Comparison of ENCODE assay signal across 7 cellular contexts in genomic region chr9:35035851-35036701, GRCh38. TPM values are rescaled to one million over a fixed set of nuclear protein-coding genes. Genes with fewer than 3 reads are reported as not detected.
DNase-seq lines count a peak whose midpoint lies in the region; ATAC-seq, FAIRE-seq and TF ChIP-seq lines count a peak whose summit lies in the region.

No MANE protein-coding gene starts in this region.

- peak overlapping the region in 3 of 4 donors; percentile 8 to 28 (median 18) for H3K4me3 ChIP-seq in Peyer's patch
- no peak overlapping the region for H3K4me3 ChIP-seq in bronchial epithelial cell (ENCODE audit: low read depth, low read length)
- peak overlapping the region in 2 of 4 donors; percentile 3 to 21 for H3K4me3 ChIP-seq in transverse colon
- H3K4me3 ChIP-seq in SK-N-SH (ENCODE audit: low read depth in 2 of 2, low read length in 1 of 2) = no peak overlapping the region

- H3K27me3 ChIP-seq in Peyer's patch = no peaks in the 10 kb centered on the region
- no peaks in the 10 kb centered on the region for H3K27me3 ChIP-seq in bronchial epithelial cell (ENCODE audit: control insufficient read depth, insufficient read depth, low read length)
- H3K27me3 ChIP-seq in transverse colon = no peaks in the 10 kb centered on the region
- H3K27me3 ChIP-seq in SK-N-SH (ENCODE audit: insufficient read depth) = no peaks in the 10 kb centered on the region

- H3K27ac ChIP-seq in Peyer's patch (no peak overlapping the region), transverse colon (peak overlapping the region in 1 of 4 donors; percentile 14), SK-N-SH (ENCODE audit: low read depth in 2 of 2, low read length in 1 of 2) (no peak overlapping the region)

- no peak for FAIRE-seq in bronchial epithelial cell (lab: Jason Lieb, UNC)

- no peaks in the 10 kb centered on the region for H3K79me2 ChIP-seq in SK-N-SH (ENCODE audit: insufficient read depth)

- POLR2A ChIA-PET in SK-N-SH (lab: Yijun Ruan, JAX) = no interaction called here

- H3K4me2 ChIP-seq in SK-N-SH = no peak overlapping the region

- TF ChIP-seq POLR2A in Peyer's patch (IDR thresholded peaks at IDR 0.05) = no peak
- no peak for TF ChIP-seq POLR2A in transverse colon (IDR thresholded peaks at IDR 0.05)

- intact Hi-C loops in transverse colon (cut with DNase I; ENCODE audit: low total_unique reads) = no loop called here

- no peaks in the 10 kb centered on the region for H4K20me1 ChIP-seq in SK-N-SH (ENCODE audit: insufficient read depth)

- DNase-seq in Peyer's patch (peak in 2 of 3 donors; percentile 22 to 55), bronchial epithelial cell (ENCODE audit: low read depth) (peak; percentile 58), mucosa of gallbladder (ENCODE audit: low spot score) (peak; percentile 24), transverse colon (peak; percentile 21), NCI-H146 (lab: John Stamatoyannopoulos, UW) (no peak), SK-N-SH (no peak)

- H3K4me1 ChIP-seq in Peyer's patch = no peaks in the 10 kb centered on the region
- H3K4me1 ChIP-seq in transverse colon = peaks cover 0 to 3% (median 1%) of the 10 kb centered on the region in 4 donors
- H3K4me1 ChIP-seq in SK-N-SH (ENCODE audit: control insufficient read depth in 1 of 2, insufficient read depth in 2 of 2, low read depth in 1 of 2, low read length in 1 of 2) = no peaks in the 10 kb centered on the region

- TF ChIP-seq CTCF in Peyer's patch (IDR thresholded peaks at IDR 0.05) (no peak), bronchial epithelial cell (IDR thresholded peaks at IDR 0.05; ENCODE audit: insufficient read depth, low read length, severe bottlenecking) (no peak), transverse colon (IDR thresholded peaks at IDR 0.05) (no peak), SK-N-SH (IDR thresholded peaks at IDR 0.05) (no peak)

- in situ Hi-C loops in transverse colon (cut with MboI; ENCODE audit: low pct_ligation_motif_present in 1 of 4, low pct_unique_long_range_greater_than_20kb in 1 of 4, low sequenced_read_pairs in 3 of 4) = no loop called here

- CTCF ChIA-PET in SK-N-SH (lab: Yijun Ruan, JAX) = interaction anchor here (1.3 kb wide), 1 partner anchor 39 kb away, joined by 3 read pairs; no protein-coding TSS in a partner anchor

- H3K9me3 ChIP-seq in Peyer's patch = no peaks in the 10 kb centered on the region
- H3K9me3 ChIP-seq in transverse colon = no peaks in the 10 kb centered on the region
- H3K9me3 ChIP-seq in SK-N-SH = no peaks in the 10 kb centered on the region

- no peak overlapping the region for H2AFZ ChIP-seq in SK-N-SH (ENCODE audit: low read depth)

- H3K9ac ChIP-seq in SK-N-SH = no peak overlapping the region

- no peak for TF ChIP-seq RAD21 in SK-N-SH (IDR thresholded peaks at IDR 0.05; ENCODE audit: low read length)

- H3K9me2 ChIP-seq in SK-N-SH = no peaks in the 10 kb centered on the region

- no peak for ATAC-seq in HG02885 (IDR thresholded peaks at IDR 0.05; ENCODE audit: poor library complexity, unreplicated experiment)

- H3K36me3 ChIP-seq in Peyer's patch (peaks cover 0 to 5% (median 0%) of the 10 kb centered on the region in 3 donors), bronchial epithelial cell (ENCODE audit: control insufficient read depth, insufficient read depth, low read length) (peaks cover 2% of the 10 kb centered on the region), transverse colon (no peaks in the 10 kb centered on the region), SK-N-SH (replicated peaks in 1 of 2; ENCODE audit: control insufficient read depth in 1 of 2, insufficient read depth in 2 of 2, low read length in 1 of 2) (peaks cover 0 to under 1% of the 10 kb centered on the region in 2 experiments)

- WGBS in transverse colon (ENCODE audit: low coverage in 1 of 2), 2 donors = 70% methylated on average over 46 of the region's 48 CpGs; no CpG with 5 or more reads in 1 of the 2 donors
- WGBS in SK-N-SH (ENCODE audit: low lambda C conversion rate) = 94% methylated on average over 39 of the region's 48 CpGs

- H3F3A ChIP-seq in SK-N-SH (replicated peaks; ENCODE audit: insufficient read depth) = no peaks in the 10 kb centered on the region

- TF ChIP-seq EP300 in transverse colon (IDR thresholded peaks at IDR 0.05; ENCODE audit: low read depth) (no peak), SK-N-SH (IDR thresholded peaks at IDR 0.05; ENCODE audit: borderline replicate concordance in 1 of 2, low read depth in 1 of 2, low read length in 1 of 2) (no peak)

TF ChIP-seq in SK-N-SH, 30 proteins besides CTCF, POLR2A, EP300 and RAD21:
- TF ChIP-seq SIN3A (IDR thresholded peaks at IDR 0.05; ENCODE audit: borderline replicate concordance, low read depth, low read length) = no peak
- no peak for TF ChIP-seq POLR2AphosphoS5 (IDR thresholded peaks at IDR 0.05; ENCODE audit: low read depth, low read length)
- TF ChIP-seq TAF1 (IDR thresholded peaks at IDR 0.05; ENCODE audit: borderline replicate concordance, low read depth, low read length) = no peak
- no peak for TF ChIP-seq PBX3 (IDR thresholded peaks at IDR 0.05)
- no peak for TF ChIP-seq JUND (IDR thresholded peaks at IDR 0.05)
- no peak for TF ChIP-seq MXI1 (IDR thresholded peaks at IDR 0.05; ENCODE audit: low read depth, low read length)
- TF ChIP-seq SMC3 (IDR thresholded peaks at IDR 0.05; ENCODE audit: low read depth, low read length) = no peak
- TF ChIP-seq RXRA (IDR thresholded peaks at IDR 0.05; ENCODE audit: borderline replicate concordance, low read depth) = no peak
- no peak for TF ChIP-seq TCF12 (IDR thresholded peaks at IDR 0.05)
- TF ChIP-seq USF2 (IDR thresholded peaks at IDR 0.05; ENCODE audit: borderline replicate concordance, low read depth, low read length) = no peak
- no peak for TF ChIP-seq CHD2 (IDR thresholded peaks at IDR 0.05; ENCODE audit: low read length, partially characterized antibody)
- no peak for TF ChIP-seq RCOR1 (IDR thresholded peaks at IDR 0.05; ENCODE audit: low read length)
- TF ChIP-seq NRF1 (IDR thresholded peaks at IDR 0.05; ENCODE audit: low read depth, low read length) = no peak
- TF ChIP-seq YY1 (IDR thresholded peaks at IDR 0.05; ENCODE audit: low read depth) = no peak
- no peak for TF ChIP-seq IRF3 (IDR thresholded peaks at IDR 0.05; ENCODE audit: low read depth, low read length)

RNA-seq across cellular contexts. Expression of gene VCP, which starts 36.3 kb away (rescaled TPM):
- 100 to 1,000 TPM; 124 to 244 (median 150) TPM for total RNA-seq in Peyer's patch
- total RNA-seq in bronchial epithelial cell = 320 and 342 TPM in 2 replicates
- total RNA-seq in mucosa of gallbladder = 243 TPM
- 100 to 1,000 TPM in 3 of 4 donors, 10 to 100 TPM in 1; 45.3 to 196 (median 124) TPM for total RNA-seq in transverse colon
- 238 and 280 TPM in 2 replicates for polyA plus RNA-seq in SK-N-SH (2012; rRNA removed)
- polyA plus RNA-seq in SK-N-SH (2012; cell fraction: cytosol; rRNA removed) = 165 and 205 TPM in 2 replicates
- 474 and 586 TPM in 2 replicates for polyA plus RNA-seq in SK-N-SH (2012; cell fraction: nucleus; rRNA removed)

RNA-seq across cellular contexts. Expression of gene FANCG, which starts 43.7 kb away (rescaled TPM):
- total RNA-seq in Peyer's patch (10 to 100 TPM; 14.4 to 40.4 (median 22.2) TPM), bronchial epithelial cell (7.6 and 9.7 TPM in 2 replicates), mucosa of gallbladder (17.4 TPM), transverse colon (10 to 100 TPM in 3 of 4 donors, 1 to 10 TPM in 1; 6.6 to 90.0 (median 51.6) TPM)
- 25.1 and 25.6 TPM in 2 replicates for polyA plus RNA-seq in SK-N-SH (2012; rRNA removed)
- 9.9 and 15.1 TPM in 2 replicates for polyA plus RNA-seq in SK-N-SH (2012; cell fraction: cytosol; rRNA removed)
- 107 and 147 TPM in 2 replicates for polyA plus RNA-seq in SK-N-SH (2012; cell fraction: nucleus; rRNA removed)

RNA-seq across cellular contexts. Expression of gene DNAJB5, which starts 46.5 kb away (rescaled TPM):
- total RNA-seq in Peyer's patch (1 to 10 TPM; 2.6 to 7.6 (median 4.7) TPM), bronchial epithelial cell (8.2 and 11.0 TPM in 2 replicates), mucosa of gallbladder (19.7 TPM), transverse colon (10 to 100 TPM in 2 of 4 donors, 1 to 10 TPM in 2; 4.1 to 22.5 (median 10.2) TPM)
- 3.3 and 4.0 TPM in 2 replicates for polyA plus RNA-seq in SK-N-SH (2012; rRNA removed)
- polyA plus RNA-seq in SK-N-SH (2012; cell fraction: cytosol; rRNA removed) = 3.7 and 4.4 TPM in 2 replicates
- polyA plus RNA-seq in SK-N-SH (2012; cell fraction: nucleus; rRNA removed) = 3.3 and 5.0 TPM in 2 replicates

Comparison
In these comparisons a context has a peak if more than half of its experiments do, and no peak if none do; other contexts are left out.
1. DNase-seq: peak in Peyer's patch (2 of 3), bronchial epithelial cell (single experiment), mucosa of gallbladder (single experiment) and transverse colon (single experiment); none in NCI-H146 (single experiment) and SK-N-SH (single experiment).
2. H3K4me3 ChIP-seq: peak in Peyer's patch (3 of 4); none in bronchial epithelial cell (single experiment) and SK-N-SH (0 of 2).